Comparison of ENCODE assay signal across 8 cellular contexts in the genomic region with DNA sequence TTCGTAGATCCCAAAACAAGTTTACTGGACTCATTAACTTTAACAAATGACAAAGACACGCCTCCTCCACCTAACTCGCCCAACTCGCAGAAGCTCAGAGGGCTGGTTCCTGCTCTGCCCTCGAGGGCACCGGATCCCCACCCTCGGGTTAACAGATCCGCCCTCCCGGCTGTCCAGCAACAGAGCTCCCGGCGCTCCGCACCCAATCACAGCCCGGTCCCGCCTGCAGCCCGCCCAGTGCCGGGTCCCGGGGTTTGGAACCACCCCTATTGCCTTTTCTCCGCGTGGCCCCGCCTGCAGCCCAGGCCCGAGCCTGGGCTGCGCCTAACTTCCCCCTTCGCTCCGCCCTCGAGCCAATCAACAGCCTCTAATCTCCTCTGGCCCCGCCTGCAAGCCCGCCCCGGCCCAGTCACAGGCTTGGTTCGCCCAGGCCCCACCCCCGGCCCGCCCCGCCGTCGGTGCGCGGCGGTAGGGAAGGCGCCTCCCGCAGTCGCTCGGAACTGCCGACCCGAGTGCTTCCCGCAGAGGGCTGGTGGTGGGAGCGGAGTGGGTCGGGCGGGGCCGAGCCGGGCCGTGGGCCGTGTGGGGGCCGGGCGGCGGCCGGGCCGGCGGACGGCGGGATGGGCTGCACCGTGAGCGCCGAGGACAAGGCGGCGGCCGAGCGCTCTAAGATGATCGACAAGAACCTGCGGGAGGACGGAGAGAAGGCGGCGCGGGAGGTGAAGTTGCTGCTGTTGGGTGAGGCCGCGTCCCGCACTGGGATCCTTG. TPM values are rescaled to one million over a fixed set of nuclear protein-coding genes. Genes with fewer than 3 reads are reported as not detected.
DNase-seq lines count a peak whose midpoint lies in the region; ATAC-seq and TF ChIP-seq lines count a peak whose summit lies in the region.

A gene (plus strand): TSS at position 489 of the 768 bp plus-strand sequence. CDS start 132 bp downstream, at position 621.

- H3K27me3 Mint-ChIP-seq in activated B cell treated with CpG ODN at 0.5 μM for 24 hours, result no peaks in the 10 kb centered on the region
- peaks cover 0 to 7% (median 5%) of the 10 kb centered on the region in 3 donors for H3K27me3 Mint-ChIP-seq in immature natural killer cell (ENCODE audit: low read depth in 3 of 3)

- CTCF ChIA-PET in activated B cell treated with CpG ODN at 0.5 μM for 24 hours (lab: Charles Lee), result interaction anchor here (0.7 to 10.5 kb wide), 6 partner anchors 8 to 88 kb away, joined by 3 to 76 read pairs (median 4); no protein-coding TSS in a partner anchor

- peak within 1 kb of the TSS; percentile 88 for H3K27ac ChIP-seq in caudate nucleus (ENCODE audit: low read depth, low read length)

- peaks cover 54% of the 10 kb centered on the region for H3K4me1 Mint-ChIP-seq in activated B cell treated with CpG ODN at 0.5 μM for 24 hours
- H3K4me1 Mint-ChIP-seq in immature natural killer cell, result peaks cover 38 to 46% of the 10 kb centered on the region in 2 donors

- TF ChIP-seq CTCF in activated B cell treated with CpG ODN at 0.5 μM for 24 hours (IDR thresholded peaks at IDR 0.05), result no peak

- POLR2A ChIA-PET in activated B cell treated with CpG ODN at 0.5 μM for 24 hours (lab: Charles Lee), result interaction anchor here (0.5 to 5.6 kb wide), 17 partner anchors 8 to 451 kb away, joined by 3 to 47 read pairs (median 4); a partner anchor contains a TSS

- H3K36me3 Mint-ChIP-seq in activated B cell treated with CpG ODN at 0.5 μM for 24 hours (ENCODE audit: low read depth), result peaks cover 38% of the 10 kb centered on the region
- H3K36me3 Mint-ChIP-seq in immature natural killer cell, result no peaks in the 10 kb centered on the region

- intact Hi-C loops in activated B cell treated with CpG ODN at 0.5 μM for 24 hours (cut with micrococcal nuclease), result loop anchor here (1.0 to 10.0 kb wide), 4 partner anchors 63 to 895 kb away; a partner anchor contains a TSS

- H3K27ac Mint-ChIP-seq in activated B cell treated with CpG ODN at 0.5 μM for 24 hours (peak within 1 kb of the TSS; percentile 91), immature natural killer cell (peak within 1 kb of the TSS; percentile 91 to 96 (median 94))

- H3K9me3 Mint-ChIP-seq in activated B cell treated with CpG ODN at 0.5 μM for 24 hours, result no peaks in the 10 kb centered on the region
- no peaks in the 10 kb centered on the region for H3K9me3 Mint-ChIP-seq in immature natural killer cell

- TF ChIP-seq POLR2A in GM18951 (IDR thresholded peaks at IDR 0.05; ENCODE audit: extremely low read depth, insufficient read depth, insufficient read length), result peak; percentile 99

- H3K4me3 Mint-ChIP-seq in activated B cell treated with CpG ODN at 0.5 μM for 24 hours, result peak within 1 kb of the TSS; percentile 95
- peak within 1 kb of the TSS; percentile 96 to 99 (median 97) for H3K4me3 Mint-ChIP-seq in immature natural killer cell

- in situ Hi-C loops in GM18951 (cut with MboI; ENCODE audit: low sequenced_read_pairs, unreplicated experiment), result no loop called here

- DNase-seq in AG08395 (ENCODE audit: low spot score), result peak; percentile 99
- DNase-seq in NCI-H345 (lab: John Stamatoyannopoulos, UW), result peak; percentile 96
- DNase-seq in activated B cell treated with CpG ODN at 0.5 μM for 24 hours, result peak; percentile 97
- DNase-seq in caudate nucleus (lab: John Stamatoyannopoulos, UW), result peak; percentile 90 to 100 (median 99)
- peak; percentile 99 for DNase-seq in immature natural killer cell
- peak; percentile 94 for DNase-seq in smooth muscle cell of the brain vasculature (ENCODE audit: low read depth, low spot score)

- ATAC-seq in HG03196 (IDR thresholded peaks at IDR 0.05; ENCODE audit: unreplicated experiment) (peak; percentile 90), activated B cell treated with CpG ODN at 0.5 μM for 24 hours (ENCODE audit: low read depth) (peak; percentile 89)

RNA-seq across cellular contexts. Expression of the gene that starts here (rescaled TPM):
- total RNA-seq in activated B cell treated with CpG ODN at 0.5 μM for 24 hours, result 281 and 295 TPM in 2 replicates
- 100 to 1,000 TPM; 550 to 903 (median 902) TPM for polyA plus RNA-seq in immature natural killer cell

Comparison
In these comparisons a context has a peak if more than half of its experiments do, and no peak if none do; other contexts are left out.
1. Peak in every context shown above with its lines: DNase-seq, ATAC-seq and H3K27ac ChIP-seq.